In the genomic region with DNA sequence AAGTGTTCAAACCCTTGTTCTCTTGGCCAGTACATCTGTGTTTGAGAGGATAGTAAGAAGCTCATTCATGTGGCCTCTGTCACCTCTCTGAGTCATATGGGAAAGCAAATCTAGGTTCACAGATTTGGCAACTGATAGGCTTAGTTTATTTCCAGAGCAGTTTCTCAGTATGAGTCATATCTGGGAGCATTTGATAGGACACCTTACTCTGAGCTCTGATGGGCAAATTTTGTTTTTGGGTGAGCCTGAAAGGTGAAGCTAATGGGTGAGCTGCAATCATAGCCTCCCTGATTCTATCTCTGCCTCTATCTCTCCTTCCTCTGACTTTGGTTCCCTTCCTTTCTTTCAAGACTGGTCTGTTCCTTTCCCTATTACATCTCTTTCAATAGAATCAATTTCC, we compare ENCODE assay signal across 8 cellular contexts.
DNase-seq lines count a peak whose midpoint lies in the region; ATAC-seq and TF ChIP-seq lines count a peak whose summit lies in the region.

No MANE protein-coding gene starts in this region.

- no peak overlapping the region for H3K27ac Mint-ChIP-seq in activated CD4-positive, alpha-beta memory T cell treated with anti-CD3 and anti-CD28 coated beads for 36 hours

- POLR2A ChIA-PET in activated CD4-positive, alpha-beta memory T cell treated with anti-CD3 and anti-CD28 coated beads for 36 hours (lab: Charles Lee) = interaction anchor here (0.5 to 0.8 kb wide), 3 partner anchors 12 to 72 kb away, joined by 3 to 4 read pairs (median 3); no protein-coding TSS in a partner anchor

- peaks cover 10% of the 10 kb centered on the region for H3K9me3 Mint-ChIP-seq in activated CD4-positive, alpha-beta memory T cell treated with anti-CD3 and anti-CD28 coated beads for 36 hours

- CTCF ChIA-PET in activated CD4-positive, alpha-beta memory T cell treated with anti-CD3 and anti-CD28 coated beads for 36 hours (lab: Charles Lee) = interaction anchor here (1.2 to 1.9 kb wide), 2 partner anchors 14 to 62 kb away, joined by 5 to 16 read pairs; no protein-coding TSS in a partner anchor

- no peaks in the 10 kb centered on the region for H3K27me3 Mint-ChIP-seq in activated CD4-positive, alpha-beta memory T cell treated with anti-CD3 and anti-CD28 coated beads for 36 hours

- no peak for TF ChIP-seq POLR2A in erythroblast (IDR thresholded peaks at IDR 0.05; ENCODE audit: low read length)

- no peak overlapping the region for H3K4me3 Mint-ChIP-seq in activated CD4-positive, alpha-beta memory T cell treated with anti-CD3 and anti-CD28 coated beads for 36 hours

- peaks cover 3% of the 10 kb centered on the region for H3K36me3 Mint-ChIP-seq in activated CD4-positive, alpha-beta memory T cell treated with anti-CD3 and anti-CD28 coated beads for 36 hours

- peaks cover 11% of the 10 kb centered on the region for H3K4me1 Mint-ChIP-seq in activated CD4-positive, alpha-beta memory T cell treated with anti-CD3 and anti-CD28 coated beads for 36 hours (ENCODE audit: low read depth)

- intact Hi-C loops in activated CD4-positive, alpha-beta memory T cell treated with anti-CD3 and anti-CD28 coated beads for 36 hours (cut with micrococcal nuclease) = loop anchor here (1.0 kb wide), 2 partner anchors 9 to 18 kb away; no protein-coding TSS in a partner anchor

- DNase-seq in stimulated activated CD4-positive, alpha-beta T cell treated with anti-CD3 and anti-CD28 coated beads, Interleukin-4, amount 100 ng/mL, for 24 hours = peak; percentile 23
- DNase-seq in stimulated activated CD4-positive, alpha-beta T cell treated with anti-CD3 and anti-CD28 coated beads, Interleukin-2, amount 100 ng/mL, for 24 hours = no peak
- DNase-seq in activated CD4-positive, alpha-beta memory T cell treated with anti-CD3 and anti-CD28 coated beads for 36 hours = peak; percentile 17
- DNase-seq in renal cortical epithelial cell (ENCODE audit: low read depth) = peak; percentile 81
- DNase-seq in stimulated activated CD4-positive, alpha-beta T cell treated with anti-CD3 and anti-CD28 coated beads, Interleukin-4, amount 100 ng/mL, for 1 hour = no peak
- no peak for DNase-seq in erythroblast (lab: John Stamatoyannopoulos, UW)
- no peak for DNase-seq in NK-92 (lab: John Stamatoyannopoulos, UW; ENCODE audit: unreplicated experiment)

- peak; percentile 95 for ATAC-seq in HG03045 (IDR thresholded peaks at IDR 0.05; ENCODE audit: unreplicated experiment)

Comparison
In these comparisons a context has a peak if more than half of its experiments do, and no peak if none do; other contexts are left out.
1. DNase-seq: peak in stimulated activated CD4-positive, alpha-beta T cell treated with anti-CD3 and anti-CD28 coated beads, Interleukin-4, amount 100 ng/mL, for 24 hours (single experiment), activated CD4-positive, alpha-beta memory T cell treated with anti-CD3 and anti-CD28 coated beads for 36 hours (single experiment) and renal cortical epithelial cell (single experiment); none in stimulated activated CD4-positive, alpha-beta T cell treated with anti-CD3 and anti-CD28 coated beads, Interleukin-2, amount 100 ng/mL, for 24 hours (0 of 2), stimulated activated CD4-positive, alpha-beta T cell treated with anti-CD3 and anti-CD28 coated beads, Interleukin-4, amount 100 ng/mL, for 1 hour (single experiment), erythroblast (0 of 2) and NK-92 (single experiment).